Comparison of ENCODE assay signal across 9 cellular contexts in genomic region chr1:224592636-224593579, GRCh38. TPM values are rescaled to one million over a fixed set of nuclear protein-coding genes. Genes with fewer than 3 reads are reported as not detected.
DNase-seq lines count a peak whose midpoint lies in the region; ATAC-seq and TF ChIP-seq lines count a peak whose summit lies in the region.
"Had no signal": no experiment of that assay in that cellular context is flagged by ENCODE, and none has a peak within 500 bp of the region (broad histone marks: within the 10 kb centered on the region; RNA-seq: fewer than 3 reads in every experiment).

No MANE protein-coding gene starts in this region.

- in situ Hi-C loops in ACHN (cut with HindIII; ENCODE audit: low pct_ligation_motif_present, low pct_unique_long_range_greater_than_20kb, low sequenced_read_pairs): no loop called here

- no peak overlapping the region for H3K4me3 Mint-ChIP-seq in activated CD4-positive, alpha-beta memory T cell treated with anti-CD3 and anti-CD28 coated beads for 36 hours
- H3K4me3 Mint-ChIP-seq in CD4-positive, alpha-beta memory T cell: no peak overlapping the region

- TF ChIP-seq POLR2A in esophagus muscularis mucosa (IDR thresholded peaks at IDR 0.05; ENCODE audit: low read depth): no peak

- CTCF ChIA-PET in activated CD4-positive, alpha-beta memory T cell treated with anti-CD3 and anti-CD28 coated beads for 36 hours (lab: Charles Lee): no interaction called here
- CTCF ChIA-PET in CD4-positive, alpha-beta memory T cell (lab: Charles Lee; ENCODE audit: partially characterized antibody): interaction anchor here (0.7 to 1.1 kb wide), 2 partner anchors 80 to 254 kb away, joined by 3 to 4 read pairs; no protein-coding TSS in a partner anchor

- intact Hi-C loops in esophagus muscularis mucosa (cut with DNase I): no loop called here
- intact Hi-C loops in activated CD4-positive, alpha-beta memory T cell treated with anti-CD3 and anti-CD28 coated beads for 36 hours (cut with micrococcal nuclease): no loop called here
- intact Hi-C loops in CD4-positive, alpha-beta memory T cell (cut with micrococcal nuclease): no loop called here

- peaks cover 3% of the 10 kb centered on the region for H3K9me3 Mint-ChIP-seq in activated CD4-positive, alpha-beta memory T cell treated with anti-CD3 and anti-CD28 coated beads for 36 hours
- peaks cover 0 to 14% (median 5%) of the 10 kb centered on the region in 8 donors for H3K9me3 Mint-ChIP-seq in CD4-positive, alpha-beta memory T cell

- peaks cover 0 to 7% (median 0%) of the 10 kb centered on the region in 4 donors for H3K9me3 ChIP-seq in esophagus muscularis mucosa
- no peaks in the 10 kb centered on the region for H3K9me3 ChIP-seq in CD4-positive, alpha-beta memory T cell (ENCODE audit: control insufficient read depth in 1 of 2, low read length in 2 of 2)

- TF ChIP-seq CTCF in esophagus muscularis mucosa (IDR thresholded peaks at IDR 0.05): no peak

- WGBS in esophagus muscularis mucosa: 59% methylated on average over 6 of the region's 6 CpGs

- H3K27me3 ChIP-seq in esophagus muscularis mucosa: no peaks in the 10 kb centered on the region
- H3K27me3 ChIP-seq in CD4-positive, alpha-beta memory T cell (ENCODE audit: insufficient read depth, low read length): no peaks in the 10 kb centered on the region

- no peak overlapping the region for H3K27ac ChIP-seq in esophagus muscularis mucosa (replicated peaks in 1 of 4)
- no peak overlapping the region for H3K27ac ChIP-seq in CD4-positive, alpha-beta memory T cell (ENCODE audit: low read depth, low read length)

- no peaks in the 10 kb centered on the region for H3K27me3 Mint-ChIP-seq in activated CD4-positive, alpha-beta memory T cell treated with anti-CD3 and anti-CD28 coated beads for 36 hours
- H3K27me3 Mint-ChIP-seq in CD4-positive, alpha-beta memory T cell: peaks cover 0 to under 1% of the 10 kb centered on the region in 2 donors

- ATAC-seq in GM19324 (IDR thresholded peaks at IDR 0.05; ENCODE audit: low FRiP score, unreplicated experiment): peak; percentile 56

- DNase-seq in ACHN (peak; percentile 97), NOMO-1 (lab: John Stamatoyannopoulos, UW; ENCODE audit: unreplicated experiment in 2 of 2) (peak; percentile 54 to 60), esophagus muscularis mucosa (ENCODE audit: extremely low spot score) (peak; percentile 14), COLO668 (lab: John Stamatoyannopoulos, UW; ENCODE audit: unreplicated experiment) (no peak)
- no peak for DNase-seq in activated CD4-positive, alpha-beta memory T cell treated with anti-CD3 and anti-CD28 coated beads for 36 hours
- DNase-seq in activated CD4-positive, alpha-beta T cell treated with anti-CD3 and anti-CD28 coated beads for 4 hours: no peak
- DNase-seq in CD4-positive, alpha-beta memory T cell: no peak

- no peaks in the 10 kb centered on the region for H3K36me3 Mint-ChIP-seq in activated CD4-positive, alpha-beta memory T cell treated with anti-CD3 and anti-CD28 coated beads for 36 hours
- H3K36me3 Mint-ChIP-seq in CD4-positive, alpha-beta memory T cell: peaks cover 4 to 13% of the 10 kb centered on the region in 2 donors

- POLR2A ChIA-PET in activated CD4-positive, alpha-beta memory T cell treated with anti-CD3 and anti-CD28 coated beads for 36 hours (lab: Charles Lee): no interaction called here
- POLR2A ChIA-PET in CD4-positive, alpha-beta memory T cell (lab: Charles Lee; ENCODE audit: partially characterized antibody): interaction anchor here (1.1 kb wide), 1 partner anchor 31 kb away, joined by 3 read pairs; no protein-coding TSS in a partner anchor

- H3K36me3 ChIP-seq in esophagus muscularis mucosa: no peaks in the 10 kb centered on the region
- H3K36me3 ChIP-seq in CD4-positive, alpha-beta memory T cell (ENCODE audit: insufficient read depth, low read length): no peaks in the 10 kb centered on the region

- no peaks in the 10 kb centered on the region for H3K4me1 ChIP-seq in esophagus muscularis mucosa
- no peaks in the 10 kb centered on the region for H3K4me1 ChIP-seq in CD4-positive, alpha-beta memory T cell (ENCODE audit: insufficient read depth, low read length)

- no peak overlapping the region for H3K4me3 ChIP-seq in esophagus muscularis mucosa
- H3K4me3 ChIP-seq in CD4-positive, alpha-beta memory T cell (ENCODE audit: low read length in 2 of 2): no peak overlapping the region
- H3K4me3 ChIP-seq: lung had no signal

- TF ChIP-seq EP300 in esophagus muscularis mucosa (IDR thresholded peaks at IDR 0.05): no peak

- no peaks in the 10 kb centered on the region for H3K4me1 Mint-ChIP-seq in activated CD4-positive, alpha-beta memory T cell treated with anti-CD3 and anti-CD28 coated beads for 36 hours (ENCODE audit: low read depth)
- H3K4me1 Mint-ChIP-seq in CD4-positive, alpha-beta memory T cell: peaks cover 0 to 4% (median under 1%) of the 10 kb centered on the region in 4 donors

- no peak overlapping the region for H3K27ac Mint-ChIP-seq in activated CD4-positive, alpha-beta memory T cell treated with anti-CD3 and anti-CD28 coated beads for 36 hours
- no peak overlapping the region for H3K27ac Mint-ChIP-seq in CD4-positive, alpha-beta memory T cell

RNA-seq across cellular contexts. Expression of gene CNIH3, which starts 23.2 kb away (rescaled TPM):
- total RNA-seq in esophagus muscularis mucosa: 1 to 10 TPM in 2 of 4 donors, under 1 TPM in 2; 0.42 to 2.3 (median 1.3) TPM
- under 1 TPM; 0.63 to 1.00 TPM for total RNA-seq in activated CD4-positive, alpha-beta memory T cell treated with anti-CD3 and anti-CD28 coated beads for 36 hours
- 1 to 10 TPM; 1.8 to 2.5 TPM for total RNA-seq in CD4-positive, alpha-beta memory T cell
- 1 to 10 TPM in 1 of 2 donors, under 1 TPM in 1; 0.40 to 1.9 TPM for polyA plus RNA-seq in CD4-positive, alpha-beta memory T cell

Comparison
In these comparisons a context has a peak if more than half of its experiments do, and no peak if none do; other contexts are left out.
1. DNase-seq: peak in ACHN (single experiment), NOMO-1 (2 of 2) and esophagus muscularis mucosa (single experiment); none in activated CD4-positive, alpha-beta memory T cell treated with anti-CD3 and anti-CD28 coated beads for 36 hours (single experiment), activated CD4-positive, alpha-beta T cell treated with anti-CD3 and anti-CD28 coated beads for 4 hours (0 of 2), COLO668 (single experiment) and CD4-positive, alpha-beta memory T cell (0 of 5).